ENCODE assay signal across 1 cellular context in genomic region chr11:3671334-3672254, GRCh38.
TF ChIP-seq lines count a peak whose summit lies in the region.

Gene CHRNA10, minus strand, starts transcription at chr11:3671384. Its CDS starts 72 bp downstream, at chr11:3671312.

TF ChIP-seq in GM23338, 12 proteins besides CTCF, POLR2A, EP300 and RAD21:
- no peak for TF ChIP-seq NANOG (IDR thresholded peaks at IDR 0.05; ENCODE audit: borderline replicate concordance)
- no peak for TF ChIP-seq ZNF114 (CRISPR knock-in tag; IDR thresholded peaks at IDR 0.05)
- no peak for TF ChIP-seq ZNF331 (CRISPR knock-in tag; IDR thresholded peaks at IDR 0.05; ENCODE audit: low read depth)
- TF ChIP-seq ZNF462 (CRISPR knock-in tag; IDR thresholded peaks at IDR 0.05): no peak
- no peak for TF ChIP-seq EZH2phosphoT487 (IDR thresholded peaks at IDR 0.05; ENCODE audit: unreplicated experiment)
- no peak for TF ChIP-seq ETS1 (IDR thresholded peaks at IDR 0.05)
